Comparison of ENCODE assay signal across 28 cellular contexts in the genomic region with DNA sequence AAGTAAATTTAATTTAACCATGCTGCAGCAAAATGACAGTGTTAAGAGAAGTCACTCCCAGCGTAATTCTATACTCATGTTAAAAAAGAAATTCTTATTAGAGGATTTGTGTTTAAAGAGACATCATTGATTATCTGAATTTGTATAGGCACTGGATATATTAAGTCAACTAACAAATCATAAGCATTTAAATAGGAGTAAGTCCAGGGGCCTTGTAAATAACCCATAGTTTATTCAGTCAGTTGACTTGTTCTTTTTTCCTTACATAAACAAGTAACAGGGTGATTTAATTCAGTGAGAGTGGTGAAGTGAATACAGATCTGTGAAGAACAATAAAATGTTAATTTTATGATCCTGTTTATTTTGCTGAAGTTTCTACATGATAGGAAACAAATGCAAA.
"Had no signal": no experiment of that assay in that cellular context is flagged by ENCODE, and none has a peak within 500 bp of the region (broad histone marks: within the 10 kb centered on the region; RNA-seq: fewer than 3 reads in every experiment).

No MANE protein-coding gene starts in this region.

- H3K27ac Mint-ChIP-seq: stimulated activated effector memory CD8-positive, alpha-beta T cell treated with anti-CD3 and anti-CD28 coated beads, Interleukin-12 subunit alpha, Interleukin-12 subunit beta, amount 100 ng/mL, for 72 hours; stimulated activated memory B cell treated with anti-CD40 and anti-IgM and Interleukin-4, amounts not matched to agents 10 μg/mL and 1 μg/mL and 100 μg/mL, for 72 hours; stimulated activated naive B cell treated with anti-CD40 and anti-IgM and Interleukin-4, amounts not matched to agents 10 μg/mL and 1 μg/mL and 100 μg/mL, for 72 hours; type B pancreatic cell had no signal

- H3K4me1 Mint-ChIP-seq: stimulated activated naive CD8-positive, alpha-beta T cell treated with anti-CD3 and anti-CD28 coated beads, Interleukin-15, amount 100 ng/mL, for 72 hours had no signal

- H3K4me1 ChIP-seq: stomach, suprapubic skin, testis, thyroid gland, tibial nerve, transverse colon, upper lobe of left lung, upper lobe of right lung, uterus, vagina had no signal

- DNase-seq: stimulated activated CD4-positive, alpha-beta T cell treated with anti-CD3 and anti-CD28 coated beads, Interleukin-2, amount 100 ng/mL, for 48 hours; stimulated activated CD4-positive, alpha-beta T cell treated with anti-CD3 and anti-CD28 coated beads, Interleukin-4, amount 100 ng/mL, for 1 hour; stimulated activated CD4-positive, alpha-beta T cell treated with anti-CD3 and anti-CD28 coated beads, Interleukin-4, amount 100 ng/mL, for 24 hours; stimulated activated CD4-positive, alpha-beta T cell treated with anti-CD3 and anti-CD28 coated beads, Interleukin-4, amount 100 ng/mL, for 4 hours; stimulated activated CD8-positive, alpha-beta memory T cell treated with anti-CD3 and anti-CD28 coated beads, Interleukin-4, amount 100 ng/mL, for 48 hours; stimulated activated naive B cell treated with anti-CD40 and anti-IgM and Interleukin-4, amounts not matched to agents 10 μg/mL and 1 μg/mL and 100 μg/mL, for 72 hours; stimulated activated naive CD4-positive, alpha-beta T cell; stimulated activated naive CD4-positive, alpha-beta T cell treated with Interleukin-2 at 50 U/mL for 16 hours; stimulated activated naive CD8-positive, alpha-beta T cell treated with anti-CD3 and anti-CD28 coated beads, Interleukin-15, amount 100 ng/mL, for 72 hours; stimulated activated naive CD8-positive, alpha-beta T cell treated with anti-CD3 and anti-CD28 coated beads, Interleukin-15, Interleukin-2, amounts not matched to agents 100 U/mL and 50 U/mL, for 24 hours; stomach; substantia nigra; testis; thyroid gland; tibial artery; transverse colon; trophoblast cell; upper lobe of left lung; upper lobe of right lung; uterus had no signal

- H3K36me3 ChIP-seq: thoracic aorta, transverse colon, uterus, vagina had no signal

- H3K27ac ChIP-seq: stomach, suprapubic skin, testis, thoracic aorta, thyroid gland, tibial artery, tibial nerve, transverse colon, upper lobe of left lung, upper lobe of right lung, uterus, vagina had no signal

- H3K27me3 Mint-ChIP-seq: stimulated activated memory B cell treated with anti-CD40 and anti-IgM and Interleukin-4, amounts not matched to agents 10 μg/mL and 1 μg/mL and 100 μg/mL, for 72 hours; stimulated activated naive B cell treated with anti-CD40 and anti-IgM and Interleukin-4, amounts not matched to agents 10 μg/mL and 1 μg/mL and 100 μg/mL, for 72 hours; stimulated activated naive CD8-positive, alpha-beta T cell treated with anti-CD3 and anti-CD28 coated beads, Interleukin-15, amount 100 ng/mL, for 72 hours; stimulated activated naive CD8-positive, alpha-beta T cell treated with anti-CD3 and anti-CD28 coated beads, Interleukin-15, Interleukin-2, amounts not matched to agents 100 ng/mL and 50 ng/mL, for 24 hours; type B pancreatic cell had no signal

- H3K27me3 ChIP-seq: stomach, suprapubic skin, testis, thyroid gland, tibial artery, tibial nerve, transverse colon, upper lobe of left lung, upper lobe of right lung, uterus, vagina had no signal

- H3K9me3 Mint-ChIP-seq: stimulated activated effector memory CD8-positive, alpha-beta T cell treated with anti-CD3 and anti-CD28 coated beads, Interleukin-12 subunit alpha, Interleukin-12 subunit beta, amount 100 ng/mL, for 72 hours; stimulated activated memory B cell treated with anti-CD40 and anti-IgM and Interleukin-4, amounts not matched to agents 10 μg/mL and 1 μg/mL and 100 μg/mL, for 72 hours; stimulated activated naive B cell treated with anti-CD40 and anti-IgM and Interleukin-4, amounts not matched to agents 10 μg/mL and 1 μg/mL and 100 μg/mL, for 72 hours; stimulated activated naive CD8-positive, alpha-beta T cell treated with anti-CD3 and anti-CD28 coated beads, Interleukin-15, amount 100 ng/mL, for 72 hours; stimulated activated naive CD8-positive, alpha-beta T cell treated with anti-CD3 and anti-CD28 coated beads, Interleukin-15, Interleukin-2, amounts not matched to agents 100 ng/mL and 50 ng/mL, for 24 hours; type B pancreatic cell had no signal

- H3K4me3 Mint-ChIP-seq: stimulated activated effector memory CD8-positive, alpha-beta T cell treated with anti-CD3 and anti-CD28 coated beads, Interleukin-12 subunit alpha, Interleukin-12 subunit beta, amount 100 ng/mL, for 72 hours; stimulated activated memory B cell treated with anti-CD40 and anti-IgM and Interleukin-4, amounts not matched to agents 10 μg/mL and 1 μg/mL and 100 μg/mL, for 72 hours; stimulated activated naive B cell treated with anti-CD40 and anti-IgM and Interleukin-4, amounts not matched to agents 10 μg/mL and 1 μg/mL and 100 μg/mL, for 72 hours; stimulated activated naive CD8-positive, alpha-beta T cell treated with anti-CD3 and anti-CD28 coated beads, Interleukin-15, amount 100 ng/mL, for 72 hours; stimulated activated naive CD8-positive, alpha-beta T cell treated with anti-CD3 and anti-CD28 coated beads, Interleukin-15, Interleukin-2, amounts not matched to agents 100 ng/mL and 50 ng/mL, for 24 hours; type B pancreatic cell had no signal

- H3K9me3 ChIP-seq: stomach, suprapubic skin, testis, thoracic aorta, thyroid gland, tibial artery, tibial nerve, transverse colon, upper lobe of left lung, upper lobe of right lung, uterus, vagina had no signal

- H3K4me3 ChIP-seq: stomach, suprapubic skin, testis, thoracic aorta, thyroid gland, tibial artery, tibial nerve, transverse colon, upper lobe of left lung, upper lobe of right lung, uterus, vagina had no signal

- ATAC-seq: stimulated activated effector memory CD8-positive, alpha-beta T cell treated with anti-CD3 and anti-CD28 coated beads, Interleukin-12 subunit alpha, Interleukin-12 subunit beta, amount 100 ng/mL, for 72 hours; stimulated activated memory B cell treated with anti-CD40 and anti-IgM and Interleukin-4, amounts not matched to agents 10 μg/mL and 1 μg/mL and 100 μg/mL, for 72 hours; stimulated activated naive B cell treated with anti-CD40 and anti-IgM and Interleukin-4, amounts not matched to agents 10 μg/mL and 1 μg/mL and 100 μg/mL, for 72 hours; stimulated activated naive CD8-positive, alpha-beta T cell treated with anti-CD3 and anti-CD28 coated beads, Interleukin-15, amount 100 ng/mL, for 72 hours; stimulated activated naive CD8-positive, alpha-beta T cell treated with anti-CD3 and anti-CD28 coated beads, Interleukin-15, Interleukin-2, amounts not matched to agents 100 U/mL and 50 U/mL, for 24 hours; upper lobe of right lung had no signal
